8 cellular contexts compared by ENCODE assay signal in genomic region chr17:59963738-59964454, GRCh38. TPM values are rescaled to one million over a fixed set of nuclear protein-coding genes. Genes with fewer than 3 reads are reported as not detected.
DNase-seq lines count a peak whose midpoint lies in the region; TF ChIP-seq lines count a peak whose summit lies in the region.

No MANE protein-coding gene starts in this region.

- H2AFZ ChIP-seq in smooth muscle cell (ENCODE audit: low read depth): peak overlapping the region; percentile 99

- H3F3A ChIP-seq in smooth muscle cell (ENCODE audit: low read depth): no peaks in the 10 kb centered on the region

- H3K9ac ChIP-seq in ES-I3 (ENCODE audit: low read depth, low read length) (peak overlapping the region; percentile 97), smooth muscle cell (ENCODE audit: low read depth) (peak overlapping the region; percentile 95)

- peak overlapping the region; percentile 71 for H3K4me3 ChIP-seq in MG63
- peak overlapping the region; percentile 84 for H3K4me3 ChIP-seq in smooth muscle cell

- no peaks in the 10 kb centered on the region for H3K36me3 ChIP-seq in ES-I3 (ENCODE audit: insufficient read depth, low read length)
- no peaks in the 10 kb centered on the region for H3K36me3 ChIP-seq in MG63
- H3K36me3 ChIP-seq in smooth muscle cell (ENCODE audit: low read depth): no peaks in the 10 kb centered on the region

- peaks cover 4% of the 10 kb centered on the region; the same call in 1 of the 2 replicates for H3K4me1 ChIP-seq in ES-I3 (ENCODE audit: insufficient read depth, low read length)
- H3K4me1 ChIP-seq in smooth muscle cell (ENCODE audit: low read depth): no peaks in the 10 kb centered on the region

- H3K79me2 ChIP-seq in smooth muscle cell (ENCODE audit: low read depth): peaks cover 14% of the 10 kb centered on the region

- no peaks in the 10 kb centered on the region for H4K20me1 ChIP-seq in smooth muscle cell (ENCODE audit: low read depth)

- in situ Hi-C loops in T47D (cut with HindIII; ENCODE audit: low pct_unique_long_range_greater_than_20kb, low sequenced_read_pairs): no loop called here

- peak overlapping the region; percentile 95 for H3K4me2 ChIP-seq in smooth muscle cell

- no peak for TF ChIP-seq CTCF in smooth muscle cell (IDR thresholded peaks at IDR 0.05; ENCODE audit: borderline replicate concordance, insufficient read depth, poor library complexity, severe bottlenecking)

- 8% methylated on average over 21 of the region's 21 CpGs for WGBS in smooth muscle cell (ENCODE audit: low lambda C conversion rate)

- peak; percentile 41 for DNase-seq in H4 (ENCODE audit: low spot score)
- peak; percentile 31 for DNase-seq in MG63
- DNase-seq in T1000 (lab: John Stamatoyannopoulos, UW): peak; percentile 68
- DNase-seq in T47D (ENCODE audit: low read depth in 1 of 2, low spot score in 1 of 2): peak; percentile 54 to 73
- peak; percentile 41 for DNase-seq in iPS-NIHi11 (ENCODE audit: low spot score)
- peak; percentile 54 for DNase-seq in smooth muscle cell (lab: John Stamatoyannopoulos, UW; ENCODE audit: unreplicated experiment)
- no peak for DNase-seq in middle frontal gyrus (ENCODE audit: extremely low spot score, low spot score)

- H3K27me3 ChIP-seq in MG63 (no peaks in the 10 kb centered on the region), smooth muscle cell (ENCODE audit: low read depth) (no peaks in the 10 kb centered on the region)

- no peaks in the 10 kb centered on the region for H3K9me3 ChIP-seq in ES-I3 (ENCODE audit: control insufficient read depth, insufficient read depth, low read length)
- H3K9me3 ChIP-seq in MG63: no peaks in the 10 kb centered on the region
- H3K9me3 ChIP-seq in smooth muscle cell (replicated peaks; ENCODE audit: low read depth): no peaks in the 10 kb centered on the region

- H3K27ac ChIP-seq in smooth muscle cell (ENCODE audit: low read depth): peak overlapping the region; percentile 91

RNA-seq across cellular contexts. Expression of gene RNFT1, which starts 0.6 kb away (rescaled TPM):
- 20.9 and 21.5 TPM in 2 replicates for total RNA-seq in H4 (2014; rRNA removed; shearing (Covaris generic))
- 8.6 and 24.1 TPM in 2 replicates for total RNA-seq in MG63 (2014; rRNA removed; shearing (Covaris generic); ENCODE audit: low replicate concordance)
- 24.0 and 40.0 TPM in 2 replicates for total RNA-seq in smooth muscle cell
- polyA plus RNA-seq in smooth muscle cell: 14.5 and 23.9 TPM in 2 replicates
